32 cellular contexts compared by ENCODE assay signal in genomic region chr6:122657601-122658000, GRCh38. TPM values are rescaled to one million over a fixed set of nuclear protein-coding genes. Genes with fewer than 3 reads are reported as not detected.
A peak's percentile ranks its signal among the peaks of the same experiment; 100 is the strongest.
DNase-seq lines count a peak whose midpoint lies in the region; ATAC-seq, FAIRE-seq and TF ChIP-seq lines count a peak whose summit lies in the region.
"Had no signal": no experiment of that assay in that cellular context is flagged by ENCODE, and none has a peak within 500 bp of the region (broad histone marks: within the 10 kb centered on the region; RNA-seq: fewer than 3 reads in every experiment).

No MANE protein-coding gene starts in this region.

- no peaks in the 10 kb centered on the region for H3K36me3 ChIP-seq in brain microvascular endothelial cell (replicated peaks)
- H3K36me3 ChIP-seq in H7 (replicated peaks; ENCODE audit: control insufficient read depth, insufficient read depth, low read length), result no peaks in the 10 kb centered on the region
- H3K36me3 ChIP-seq: heart right ventricle, lower lobe of right lung, MG63, Peyer's patch, suprapubic skin, upper lobe of left lung had no signal

- H3K27me3 ChIP-seq in brain microvascular endothelial cell (replicated peaks) (no peaks in the 10 kb centered on the region), H7 (ENCODE audit: control insufficient read depth, insufficient read depth, low read length) (no peaks in the 10 kb centered on the region)
- H3K27me3 ChIP-seq: MG63, Peyer's patch, suprapubic skin, upper lobe of left lung had no signal

- DNase-seq in NCI-H1092 treated with DMSO at 0.1 percent for 48 hours (lab: John Stamatoyannopoulos, UW), result peak; percentile 2
- no peak for DNase-seq in NCI-H1092 (lab: John Stamatoyannopoulos, UW)
- DNase-seq in brain microvascular endothelial cell, result peak; percentile 34
- no peak for DNase-seq in left colon
- DNase-seq in H7, result no peak
- DNase-seq in HTR-8/SVneo (ENCODE audit: insufficient read length, low spot score), result no peak
- no peak for DNase-seq in SW 1271 (lab: John Stamatoyannopoulos, UW)
- DNase-seq in NCI-H2029 (lab: John Stamatoyannopoulos, UW), result no peak
- DNase-seq: activated CD4-positive, alpha-beta T cell treated with anti-CD3 and anti-CD28 coated beads for 4 hours; activated CD8-positive, alpha-beta T cell treated with anti-CD3 and anti-CD28 coated beads, Interleukin-2, amount 10 ng/mL, durations not matched to agents 7 days and 5 days; cortex of kidney; effector memory CD8-positive, alpha-beta T cell; erythroblast; heart right ventricle; HFFc6; KBM-7; kidney glomerular epithelial cell; lower lobe of right lung; MG63; NCI-H1417 treated with DMSO at 0.1 percent for 48 hours; NCI-H226; Peyer's patch; SHP77; stimulated activated naive CD4-positive, alpha-beta T cell treated with Interleukin-2 at 50 U/mL for 16 hours; upper lobe of left lung had no signal

- no peak for TF ChIP-seq CTCF in brain microvascular endothelial cell (IDR thresholded peaks at IDR 0.05; ENCODE audit: low read depth, low read length, missing control alignments)

- intact Hi-C loops in left colon (cut with DNase I, micrococcal nuclease), result no loop called here

- no peak for FAIRE-seq in HTR-8/SVneo (lab: Jason Lieb, UNC)
- FAIRE-seq: frontal cortex had no signal

- H3K4me3 ChIP-seq in brain microvascular endothelial cell (ENCODE audit: low read depth, low read length), result no peak overlapping the region
- H3K4me3 ChIP-seq in H7 (ENCODE audit: insufficient read depth, low read depth, low read length), result no peak overlapping the region
- H3K4me3 ChIP-seq: heart right ventricle, lower lobe of right lung, MG63, Peyer's patch, skin epidermis, suprapubic skin, upper lobe of left lung had no signal

- in situ Hi-C loops in brain microvascular endothelial cell (cut with HindIII; ENCODE audit: low pct_ligation_motif_present, low sequenced_read_pairs), result no loop called here

- H3K27ac ChIP-seq in brain microvascular endothelial cell, result no peak overlapping the region
- H3K27ac ChIP-seq: 22Rv1, C4-2B, heart right ventricle, lower lobe of right lung, Peyer's patch, skin epidermis, suprapubic skin, upper lobe of left lung had no signal

- peak; percentile 74 for ATAC-seq in left colon
- ATAC-seq: activated CD8-positive, alpha-beta T cell treated with anti-CD3 and anti-CD28 coated beads, Interleukin-2, amount 10 ng/mL, durations not matched to agents 7 days and 5 days; activated T-helper 17 cell treated with anti-CD3 and anti-CD28 coated beads, Interleukin-2, amount 50 U/mL, for 72 hours; effector memory CD8-positive, alpha-beta T cell; heart right ventricle; lower lobe of right lung; natural killer cell treated with Interleukin-12 subunit alpha and Interleukin-12 subunit beta and Interleukin-15 and Interleukin-18, amount 100 ng/mL, for 72 hours had no signal

RNA-seq across cellular contexts. Expression of gene PKIB, which starts 47.4 kb away (rescaled TPM):
- total RNA-seq in left colon, result 100 to 1,000 TPM; 140 to 169 TPM
- total RNA-seq in H7 (2014; rRNA removed; shearing (Covaris generic)), result 62.9 and 64.9 TPM in 2 replicates
- total RNA-seq: natural killer cell treated with Interleukin-12 subunit alpha and Interleukin-12 subunit beta and Interleukin-15 and Interleukin-18, amount 100 ng/mL, for 72 hours had no signal

Comparison
In these comparisons a context has a peak if more than half of its experiments do, and no peak if none do; other contexts are left out.
1. DNase-seq: peak in NCI-H1092 treated with DMSO at 0.1 percent for 48 hours (single experiment) and brain microvascular endothelial cell (single experiment); none in NCI-H1092 (single experiment), left colon (0 of 2), H7 (single experiment), HTR-8/SVneo (single experiment), SW 1271 (0 of 2) and NCI-H2029 (single experiment).